ENCODE assay signal across 1 cellular context in genomic region chr3:134250717-134251220, GRCh38.
TF ChIP-seq lines count a peak whose summit lies in the region.

TSS of gene RYK (minus strand) at chr3:134250859. CDS start at chr3:134250654, 205 bp downstream.

TF ChIP-seq in HepG2, 621 proteins besides CTCF, POLR2A, EP300 and RAD21 (continued from another document and continues in another):
- TF ChIP-seq ZNF770 (CRISPR knock-in tag; IDR thresholded peaks at IDR 0.05) (0 out of 2 replicates have a peak, but pooled peaks have one; percentile 7), HIVEP1 (CRISPR knock-in tag; IDR thresholded peaks at IDR 0.05) (no peak), DBP (CRISPR knock-in tag; IDR thresholded peaks at IDR 0.05; ENCODE audit: not compliant biosample characterization) (no peak), SALL1 (CRISPR knock-in tag; IDR thresholded peaks at IDR 0.05) (peak; percentile 75), SAP130 (CRISPR knock-in tag; IDR thresholded peaks at IDR 0.05; ENCODE audit: low read depth) (peak; percentile 80), ZNF83 (CRISPR knock-in tag; IDR thresholded peaks at IDR 0.05; ENCODE audit: borderline replicate concordance) (peak; percentile 35; the same call in 1 of the 2 replicates), IKZF1 (IDR thresholded peaks at IDR 0.05) (no peak), TFDP1 (CRISPR knock-in tag; IDR thresholded peaks at IDR 0.05; ENCODE audit: borderline replicate concordance) (peak; percentile 77; the same call in 1 of the 2 replicates), ZNF749 (CRISPR knock-in tag; IDR thresholded peaks at IDR 0.05; ENCODE audit: borderline replicate concordance) (0 out of 2 replicates have a peak, but pooled peaks have one; percentile 25), STAT6 (CRISPR knock-in tag; IDR thresholded peaks at IDR 0.05; ENCODE audit: borderline replicate concordance) (no peak), NR2F1 (CRISPR knock-in tag; IDR thresholded peaks at IDR 0.05) (no peak), POGZ (CRISPR knock-in tag; IDR thresholded peaks at IDR 0.05) (peak; percentile 59; the same call in 1 of the 2 replicates), ZNF331 (CRISPR knock-in tag; IDR thresholded peaks at IDR 0.05) (peak; percentile 41; the same call in 1 of the 2 replicates), MZF1 (CRISPR knock-in tag; IDR thresholded peaks at IDR 0.05; ENCODE audit: borderline replicate concordance) (no peak), PATZ1 (CRISPR knock-in tag; IDR thresholded peaks at IDR 0.05) (peak; percentile 54; the same call in 1 of the 2 replicates), ZNF276 (CRISPR knock-in tag; IDR thresholded peaks at IDR 0.05; ENCODE audit: low read depth) (no peak), MYNN (CRISPR knock-in tag; IDR thresholded peaks at IDR 0.05; ENCODE audit: low read depth) (no peak), ZFX (CRISPR knock-in tag; IDR thresholded peaks at IDR 0.05; ENCODE audit: low read depth) (peak; percentile 74), MED8 (CRISPR knock-in tag; IDR thresholded peaks at IDR 0.05; ENCODE audit: insufficient replicate concordance) (no peak), ZFY (CRISPR knock-in tag; IDR thresholded peaks at IDR 0.05) (peak; percentile 66), RFXANK (CRISPR knock-in tag; IDR thresholded peaks at IDR 0.05) (no peak), FOXJ3 (CRISPR knock-in tag; IDR thresholded peaks at IDR 0.05; ENCODE audit: borderline replicate concordance) (peak; percentile 50; the same call in 1 of the 2 replicates), ZGPAT (CRISPR knock-in tag; IDR thresholded peaks at IDR 0.05) (peak; percentile 35), TBX2 (CRISPR knock-in tag; IDR thresholded peaks at IDR 0.05; ENCODE audit: borderline replicate concordance) (no peak), MXI1 (IDR thresholded peaks at IDR 0.05; ENCODE audit: borderline replicate concordance, low read depth, low read length) (peak; percentile 58; the same call in 1 of the 3 replicates), ARHGAP35 (CRISPR knock-in tag; IDR thresholded peaks at IDR 0.05; ENCODE audit: borderline replicate concordance) (no peak), NR2C2 (CRISPR knock-in tag; IDR thresholded peaks at IDR 0.05; ENCODE audit: borderline replicate concordance) (no peak), ZFP1 (CRISPR knock-in tag; IDR thresholded peaks at IDR 0.05) (no peak), ZC3H13 (CRISPR knock-in tag; IDR thresholded peaks at IDR 0.05) (peak; percentile 36; the same call in 1 of the 2 replicates), ZFP90 (CRISPR knock-in tag; IDR thresholded peaks at IDR 0.05; ENCODE audit: borderline replicate concordance) (peak; percentile 29; the same call in 1 of the 2 replicates), ZNF350 (CRISPR knock-in tag; IDR thresholded peaks at IDR 0.05; ENCODE audit: borderline replicate concordance, low read depth) (no peak), SATB2 (CRISPR knock-in tag; IDR thresholded peaks at IDR 0.05) (0 out of 2 replicates have a peak, but pooled peaks have one; percentile 60), ZNF572 (CRISPR knock-in tag; IDR thresholded peaks at IDR 0.05) (no peak), SOX6 (IDR thresholded peaks at IDR 0.05) (no peak), SOX6 (CRISPR knock-in tag; IDR thresholded peaks at IDR 0.05) (peak; percentile 59), ZNF576 (CRISPR knock-in tag; IDR thresholded peaks at IDR 0.05) (no peak), SMC3 (IDR thresholded peaks at IDR 0.05; ENCODE audit: low read length) (no peak), AHR (CRISPR knock-in tag; IDR thresholded peaks at IDR 0.05) (0 out of 2 replicates have a peak, but pooled peaks have one; percentile 47), BRD4 (CRISPR knock-in tag; IDR thresholded peaks at IDR 0.05) (peak; percentile 79; the same call in 1 of the 2 replicates), FOXP4 (CRISPR knock-in tag; IDR thresholded peaks at IDR 0.05) (peak; percentile 33; the same call in 1 of the 2 replicates), ZSCAN25 (CRISPR knock-in tag; IDR thresholded peaks at IDR 0.05) (peak; percentile 21; the same call in 1 of the 2 replicates), ZNF598 (CRISPR knock-in tag; IDR thresholded peaks at IDR 0.05; ENCODE audit: borderline replicate concordance) (no peak), ZSCAN21 (CRISPR knock-in tag; IDR thresholded peaks at IDR 0.05; ENCODE audit: borderline replicate concordance) (peak; percentile 27; the same call in 1 of the 2 replicates), ZKSCAN1 (IDR thresholded peaks at IDR 0.05; ENCODE audit: low read length) (no peak), TARDBP (CRISPR knock-in tag; IDR thresholded peaks at IDR 0.05) (0 out of 2 replicates have a peak, but pooled peaks have one; percentile 56), ZNF329 (CRISPR knock-in tag; IDR thresholded peaks at IDR 0.05; ENCODE audit: low read depth) (peak; percentile 38; the same call in 1 of the 2 replicates), YEATS2 (CRISPR knock-in tag; IDR thresholded peaks at IDR 0.05; ENCODE audit: borderline replicate concordance) (0 out of 2 replicates have a peak, but pooled peaks have one; percentile 26), NFE2 (CRISPR knock-in tag; IDR thresholded peaks at IDR 0.05) (no peak), ZNF850 (CRISPR knock-in tag; conservative IDR thresholded peaks at IDR 0.05) (no peak), RBFOX2 (IDR thresholded peaks at IDR 0.05; ENCODE audit: low read depth, low read length) (peak; percentile 89), ZFP91 (CRISPR knock-in tag; IDR thresholded peaks at IDR 0.05; ENCODE audit: borderline replicate concordance) (peak; percentile 89), REL (CRISPR knock-in tag; conservative IDR thresholded peaks at IDR 0.05) (no peak), EEA1 (CRISPR knock-in tag; IDR thresholded peaks at IDR 0.05; ENCODE audit: borderline replicate concordance) (no peak)
